Comparison of ENCODE assay signal across 22 cellular contexts in the genomic region with DNA sequence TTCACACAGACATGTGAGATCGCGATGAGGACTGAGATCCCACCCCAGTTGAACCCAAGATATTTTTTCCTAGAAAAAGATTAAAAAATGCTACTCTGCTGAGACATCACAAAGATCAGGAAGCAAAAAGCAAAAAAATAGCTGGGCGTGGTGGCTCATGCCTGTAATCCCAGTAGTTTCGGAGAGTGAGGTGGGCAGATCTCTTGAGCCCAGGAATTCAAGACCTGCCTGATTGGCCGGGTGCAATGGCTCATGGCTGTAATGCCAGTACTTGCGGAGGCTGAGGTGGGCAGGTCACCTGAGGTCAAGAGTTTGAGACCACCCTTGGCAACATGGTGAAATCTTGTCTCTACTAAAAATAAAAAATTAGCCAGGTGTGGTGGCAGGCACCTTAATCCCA. TPM values are rescaled to one million over a fixed set of nuclear protein-coding genes. Genes with fewer than 3 reads are reported as not detected.
"Had no signal": no experiment of that assay in that cellular context is flagged by ENCODE, and none has a peak within 500 bp of the region (broad histone marks: within the 10 kb centered on the region; RNA-seq: fewer than 3 reads in every experiment).

No MANE protein-coding gene starts in this region.

- H3K27ac ChIP-seq: left ventricle myocardium inferior, thyroid gland had no signal

- H3K4me1 ChIP-seq: left ventricle myocardium inferior had no signal

- H3K9me3 ChIP-seq: left ventricle myocardium inferior, thyroid gland had no signal

- H3K27me3 ChIP-seq: thyroid gland had no signal

- H3K4me3 ChIP-seq: left ventricle myocardium inferior, thyroid gland had no signal

- H3K36me3 ChIP-seq: left ventricle myocardium inferior, thyroid gland had no signal

- DNase-seq: activated CD4-positive, alpha-beta T cell treated with anti-CD3 and anti-CD28 coated beads for 1 hour; activated CD8-positive, alpha-beta memory T cell treated with anti-CD3 and anti-CD28 coated beads for 24 hours; activated CD8-positive, alpha-beta memory T cell treated with anti-CD3 and anti-CD28 coated beads, Interleukin-2, amount 50 U/mL, for 48 hours; activated effector memory CD4-positive, alpha-beta T cell treated with Interleukin-2 at 50 U/mL for 16 hours; activated naive CD4-positive, alpha-beta T cell treated with anti-CD3 and anti-CD28 coated beads, Interleukin-2, amount 10 ng/mL, durations not matched to agents 7 days and 5 days; activated naive CD8-positive, alpha-beta T cell treated with anti-CD3 and anti-CD28 coated beads, Interleukin-2, amount 50 U/mL, for 24 hours; activated T-cell treated with anti-CD3 and anti-CD28 coated beads, Interleukin-2, amount 50 U/mL, for 48 hours; cerebellar nuclear complex; effector CD8-positive, alpha-beta T cell; left ventricle myocardium inferior; posterior cingulate gyrus; retina; stimulated activated CD8-positive, alpha-beta memory T cell treated with anti-CD3 and anti-CD28 coated beads, Interleukin-4, amount 100 ng/mL, for 48 hours; stimulated activated naive CD4-positive, alpha-beta T cell had no signal

- ATAC-seq: activated naive CD8-positive, alpha-beta T cell treated with anti-CD3 and anti-CD28 coated beads, Interleukin-2, amount 50 U/mL, for 24 hours; natural killer cell treated with Interleukin-12 subunit alpha and Interleukin-12 subunit beta and Interleukin-15 and Interleukin-18, amount 100 ng/mL, for 72 hours had no signal

RNA-seq across cellular contexts. Expression of a gene that starts 1.1 kb away (rescaled TPM):
- total RNA-seq: aorta; endothelial cell of umbilical vein; frontal cortex; left ventricle myocardium inferior; natural killer cell treated with Interleukin-12 subunit alpha and Interleukin-12 subunit beta and Interleukin-15 and Interleukin-18, amount 100 ng/mL, for 72 hours; subcutaneous adipose tissue had no signal
- polyA plus RNA-seq: endothelial cell of umbilical vein had no signal

RNA-seq across cellular contexts. Expression of a gene that starts 10.7 kb away (rescaled TPM):
- total RNA-seq: aorta; endothelial cell of umbilical vein; frontal cortex; left ventricle myocardium inferior; mononuclear cell; natural killer cell treated with Interleukin-12 subunit alpha and Interleukin-12 subunit beta and Interleukin-15 and Interleukin-18, amount 100 ng/mL, for 72 hours; thyroid gland had no signal
- polyA plus RNA-seq: endothelial cell of umbilical vein, keratinocyte had no signal

RNA-seq across cellular contexts. Expression of a gene that starts 20.2 kb away (rescaled TPM):
- total RNA-seq: aorta; endothelial cell of umbilical vein; frontal cortex; left ventricle myocardium inferior; natural killer cell treated with Interleukin-12 subunit alpha and Interleukin-12 subunit beta and Interleukin-15 and Interleukin-18, amount 100 ng/mL, for 72 hours; subcutaneous adipose tissue; thyroid gland had no signal
- polyA plus RNA-seq: aorta, endothelial cell of umbilical vein, keratinocyte had no signal

RNA-seq across cellular contexts. Expression of a gene that starts 45.3 kb away (rescaled TPM):
- total RNA-seq: aorta; endothelial cell of umbilical vein; frontal cortex; natural killer cell treated with Interleukin-12 subunit alpha and Interleukin-12 subunit beta and Interleukin-15 and Interleukin-18, amount 100 ng/mL, for 72 hours; subcutaneous adipose tissue had no signal
- polyA plus RNA-seq: keratinocyte had no signal
